In genomic region chr4:1244081-1244977, GRCh38 we compare ENCODE assay signal across 2 cellular contexts.
TF ChIP-seq lines count a peak whose summit lies in the region.

No MANE protein-coding gene starts in this region.

TF ChIP-seq in SK-N-SH, 30 proteins besides CTCF, POLR2A, EP300 and RAD21 (continued from another document):
- TF ChIP-seq POLR2AphosphoS5 (IDR thresholded peaks at IDR 0.05; ENCODE audit: low read depth, low read length) (no peak), USF1 (IDR thresholded peaks at IDR 0.05; ENCODE audit: borderline replicate concordance, low read depth) (no peak)

TF ChIP-seq in SK-N-SH treated with all-trans-retinoic acid at 6 μM for 48 hours, 23 proteins besides CTCF, POLR2A, EP300 and RAD21 (continued from another document):
- TF ChIP-seq TSHZ2 (CRISPR knock-in tag; IDR thresholded peaks at IDR 0.05) (no peak), ZC3H10 (CRISPR knock-in tag; IDR thresholded peaks at IDR 0.05) (no peak), BACH2 (CRISPR knock-in tag; IDR thresholded peaks at IDR 0.05; ENCODE audit: borderline replicate concordance) (no peak), RARB (CRISPR knock-in tag; IDR thresholded peaks at IDR 0.05) (no peak), OSR1 (CRISPR knock-in tag; IDR thresholded peaks at IDR 0.05) (no peak), PATZ1 (CRISPR knock-in tag; IDR thresholded peaks at IDR 0.05; ENCODE audit: borderline replicate concordance) (no peak)
